In genomic region chrX:132918523-132918922, GRCh38 we compare ENCODE assay signal across 7 cellular contexts. TPM values are rescaled to one million over a fixed set of nuclear protein-coding genes. Genes with fewer than 3 reads are reported as not detected.
"Had no signal": no experiment of that assay in that cellular context is flagged by ENCODE, and none has a peak within 500 bp of the region (broad histone marks: within the 10 kb centered on the region; RNA-seq: fewer than 3 reads in every experiment).

No MANE protein-coding gene starts in this region.

- DNase-seq: GOT3, H9, HCEC 1CT, IMR-90, KG1 had no signal

- H3K4me3 ChIP-seq: K562 had no signal

RNA-seq across cellular contexts. Expression of gene HS6ST2, which starts 39.9 kb away (rescaled TPM):
- total RNA-seq: HT-29, IMR-90, K562 had no signal
- polyA plus RNA-seq: IMR-90, K562 had no signal
